Comparison of ENCODE assay signal across 21 cellular contexts in the genomic region with DNA sequence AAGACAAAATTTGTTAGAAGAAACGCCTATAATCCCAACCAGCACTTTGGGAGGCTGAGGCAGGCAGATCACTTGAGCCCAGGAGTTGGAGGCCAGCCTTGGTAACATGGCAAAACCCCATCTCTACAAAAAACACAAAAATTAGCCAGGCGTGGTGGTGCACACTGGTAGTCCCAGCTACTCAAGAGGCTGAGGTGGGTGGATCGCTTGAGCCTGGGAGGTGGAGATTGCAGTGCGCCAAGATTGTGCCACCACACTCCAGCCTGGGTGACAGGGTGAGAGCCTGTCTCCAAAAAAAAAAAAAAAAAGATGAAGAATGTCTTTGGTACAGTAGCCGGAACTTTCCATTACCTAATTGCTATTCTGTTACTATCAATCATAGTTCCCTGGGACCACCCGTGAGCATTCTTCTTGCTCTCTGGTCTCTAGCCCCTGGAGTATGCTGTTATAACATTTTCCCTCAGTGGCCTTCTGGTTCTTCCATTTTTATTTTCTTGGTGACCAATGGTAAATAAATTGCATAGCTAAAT.
"Had no signal": no experiment of that assay in that cellular context is flagged by ENCODE, and none has a peak within 500 bp of the region (broad histone marks: within the 10 kb centered on the region; RNA-seq: fewer than 3 reads in every experiment).

No MANE protein-coding gene starts in this region.

- H3K27ac ChIP-seq: lower lobe of right lung, neutrophil, pancreas, right lobe of liver, tibial artery, uterus had no signal

- H3K27ac Mint-ChIP-seq: activated naive CD4-positive, alpha-beta T cell treated with anti-CD3 and anti-CD28 coated beads, Interleukin-2, amount 10 ng/mL, durations not matched to agents 7 days and 5 days had no signal

- H3K36me3 ChIP-seq: adrenal gland, breast epithelium, pancreas, right lobe of liver, uterus had no signal

- H3K9me3 Mint-ChIP-seq: activated naive CD4-positive, alpha-beta T cell treated with anti-CD3 and anti-CD28 coated beads, Interleukin-2, amount 10 ng/mL, durations not matched to agents 7 days and 5 days; natural killer cell; stimulated activated effector memory CD8-positive, alpha-beta T cell treated with anti-CD3 and anti-CD28 coated beads, Interleukin-12 subunit alpha, Interleukin-12 subunit beta, amount 100 ng/mL, for 72 hours had no signal

- H3K4me3 Mint-ChIP-seq: activated naive CD4-positive, alpha-beta T cell treated with anti-CD3 and anti-CD28 coated beads, Interleukin-2, amount 10 ng/mL, durations not matched to agents 7 days and 5 days; natural killer cell had no signal

- H3K36me3 Mint-ChIP-seq: natural killer cell had no signal

- H3K9me3 ChIP-seq: adrenal gland, breast epithelium, lower lobe of right lung, neutrophil, pancreas, right lobe of liver, tibial artery, uterus had no signal

- H3K4me3 ChIP-seq: adrenal gland, breast epithelium, lower lobe of right lung, pancreas, right lobe of liver, tibial artery, uterus had no signal

- ATAC-seq: lower lobe of right lung; natural killer cell; pancreas; right lobe of liver; stimulated activated effector memory CD8-positive, alpha-beta T cell treated with anti-CD3 and anti-CD28 coated beads, Interleukin-12 subunit alpha, Interleukin-12 subunit beta, amount 100 ng/mL, for 72 hours had no signal

- H3K27me3 Mint-ChIP-seq: activated naive CD4-positive, alpha-beta T cell treated with anti-CD3 and anti-CD28 coated beads, Interleukin-2, amount 10 ng/mL, durations not matched to agents 7 days and 5 days had no signal

- DNase-seq: activated CD4-positive, alpha-beta T cell treated with anti-CD3 and anti-CD28 coated beads, Interleukin-2, amount 50 U/mL, for 1 hour; activated effector memory CD4-positive, alpha-beta T cell treated with Interleukin-2 at 50 U/mL for 16 hours; activated naive CD4-positive, alpha-beta T cell treated with anti-CD3 and anti-CD28 coated beads, Interleukin-2, amount 10 ng/mL, durations not matched to agents 7 days and 5 days; adrenal gland; cortex of kidney; erythroblast; foreskin melanocyte; glutamatergic neuron; hypothalamus; islet precursor cell; lower lobe of right lung; natural killer cell; pancreas; right lobe of liver; small intestine; stimulated activated CD4-positive, alpha-beta T cell treated with anti-CD3 and anti-CD28 coated beads, Interleukin-4, amount 100 ng/mL, for 24 hours; tibial artery; uterus had no signal
